8 cellular contexts compared by ENCODE assay signal in the genomic region with DNA sequence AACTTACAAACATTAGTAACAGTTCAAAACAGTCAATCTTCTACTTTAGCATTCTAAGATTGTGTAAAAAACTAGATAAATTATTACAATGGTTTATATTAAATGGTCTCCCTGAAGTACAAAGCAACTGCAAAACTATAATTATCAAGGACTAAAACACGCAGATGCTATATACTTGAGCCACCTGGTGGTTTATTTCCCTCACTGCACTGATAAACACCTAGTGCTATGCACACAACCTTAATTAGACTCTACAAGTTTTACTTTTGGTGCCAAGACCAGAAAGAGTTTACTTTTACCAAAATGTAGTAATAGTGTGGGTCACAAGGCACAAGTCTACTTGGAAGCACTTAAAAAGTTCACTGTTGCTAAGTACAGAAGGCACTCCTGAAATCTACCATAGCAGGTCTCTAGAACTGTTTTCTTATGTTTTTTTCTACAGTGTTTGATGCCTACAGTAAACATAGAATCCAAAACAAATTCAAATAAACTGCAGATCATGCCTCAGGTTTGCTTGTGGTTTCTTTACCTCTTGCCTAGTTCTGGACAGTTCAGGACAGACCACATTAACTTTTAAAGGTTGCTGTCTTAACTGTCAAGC. TPM values are rescaled to one million over a fixed set of nuclear protein-coding genes. Genes with fewer than 3 reads are reported as not detected.
A peak's percentile ranks its signal among the peaks of the same experiment; 100 is the strongest.
DNase-seq lines count a peak whose midpoint lies in the region; ATAC-seq and TF ChIP-seq lines count a peak whose summit lies in the region.

No MANE protein-coding gene starts in this region.

- DNase-seq in AG20443 (ENCODE audit: low spot score) = peak; percentile 43
- DNase-seq in MV-4-11 (lab: John Stamatoyannopoulos, UW) = peak; percentile 28
- DNase-seq in SKM-1 (lab: John Stamatoyannopoulos, UW; ENCODE audit: unreplicated experiment) = peak; percentile 33
- peak; percentile 42 for DNase-seq in endothelial cell (ENCODE audit: low spot score)
- peak in 1 of 3 donors; percentile 85 for DNase-seq in mucosa of descending colon

- no peak overlapping the region for H3K4me3 Mint-ChIP-seq in endothelial cell (ENCODE audit: unreplicated experiment)

- peaks cover 15% of the 10 kb centered on the region for H3K4me1 ChIP-seq in mucosa of descending colon (ENCODE audit: low read depth)

- no peak overlapping the region for H3K4me3 ChIP-seq in mucosa of descending colon

- H3K9me3 ChIP-seq in mucosa of descending colon = no peaks in the 10 kb centered on the region

- no peaks in the 10 kb centered on the region for H3K36me3 Mint-ChIP-seq in endothelial cell (ENCODE audit: low read depth, unreplicated experiment)

- H3K36me3 ChIP-seq in mucosa of descending colon (ENCODE audit: low read depth) = no peaks in the 10 kb centered on the region

- peak; percentile 84 for ATAC-seq in mucosa of descending colon
- no peak for ATAC-seq in GM18873 (IDR thresholded peaks at IDR 0.05; ENCODE audit: low FRiP score, unreplicated experiment)
- no peak for ATAC-seq in HG03521 (IDR thresholded peaks at IDR 0.05; ENCODE audit: unreplicated experiment)

- no peak overlapping the region for H3K27ac Mint-ChIP-seq in endothelial cell (ENCODE audit: unreplicated experiment)

- H3K27me3 Mint-ChIP-seq in endothelial cell (ENCODE audit: unreplicated experiment) = peaks cover 1% of the 10 kb centered on the region

- intact Hi-C loops in mucosa of descending colon (cut with DNase I, micrococcal nuclease) = loop anchor here in 1 of 2 donors (10.0 kb wide), 1 partner anchor 591 kb away; the partner anchor contains the start of gene FOXC1

- peaks cover 12% of the 10 kb centered on the region for H3K4me1 Mint-ChIP-seq in endothelial cell (ENCODE audit: unreplicated experiment)

- TF ChIP-seq CTCF in GM12873 (IDR thresholded peaks at IDR 0.05; ENCODE audit: insufficient read depth, low read depth, low read length, missing control alignments) (peak; percentile 73), endothelial cell (IDR thresholded peaks at IDR 0.05; ENCODE audit: unreplicated experiment) (peak; percentile 78), mucosa of descending colon (IDR thresholded peaks at IDR 0.05) (peak; percentile 61)

- no peaks in the 10 kb centered on the region for H3K9me3 Mint-ChIP-seq in endothelial cell (ENCODE audit: unreplicated experiment)

RNA-seq across cellular contexts. Expression of gene GMDS, which starts 49.2 kb away (rescaled TPM):
- total RNA-seq in endothelial cell (ENCODE audit: unreplicated experiment) = 36.0 TPM
- 100 to 1,000 TPM in 2 of 3 donors, 10 to 100 TPM in 1; 68.0 to 228 (median 135) TPM for total RNA-seq in mucosa of descending colon
